ENCODE assay signal across 15 cellular contexts in genomic region chr9:127540664-127541041, GRCh38.
A peak's percentile ranks its signal among the peaks of the same experiment; 100 is the strongest.
DNase-seq lines count a peak whose midpoint lies in the region; ATAC-seq and TF ChIP-seq lines count a peak whose summit lies in the region.
"Had no signal": no experiment of that assay in that cellular context is flagged by ENCODE, and none has a peak within 500 bp of the region (broad histone marks: within the 10 kb centered on the region; RNA-seq: fewer than 3 reads in every experiment).

No MANE protein-coding gene starts in this region.

- H3K36me3 ChIP-seq in left ventricle myocardium inferior (no peaks in the 10 kb centered on the region), colonic mucosa (no peaks in the 10 kb centered on the region), lung (ENCODE audit: control insufficient read depth in 2 of 2, insufficient read depth in 2 of 2, low read length in 2 of 2) (peaks cover 0 to 5% of the 10 kb centered on the region in 2 donors), upper lobe of right lung (no peaks in the 10 kb centered on the region)

- H3K9me3 ChIP-seq in left ventricle myocardium inferior (replicated peaks): no peaks in the 10 kb centered on the region
- H3K9me3 ChIP-seq in colonic mucosa: no peaks in the 10 kb centered on the region
- no peaks in the 10 kb centered on the region for H3K9me3 ChIP-seq in lung (ENCODE audit: control insufficient read depth in 2 of 2, insufficient read depth in 1 of 2, low read length in 1 of 2)
- H3K9me3 ChIP-seq in upper lobe of right lung: no peaks in the 10 kb centered on the region

- H3K27me3 ChIP-seq in left ventricle myocardium inferior (ENCODE audit: low read depth): no peaks in the 10 kb centered on the region
- H3K27me3 ChIP-seq in colonic mucosa: no peaks in the 10 kb centered on the region
- H3K27me3 ChIP-seq in lung (ENCODE audit: control insufficient read depth, insufficient read depth): no peaks in the 10 kb centered on the region
- no peaks in the 10 kb centered on the region for H3K27me3 ChIP-seq in upper lobe of right lung

- H3K4me3 ChIP-seq in left ventricle myocardium inferior: no peak overlapping the region
- H3K4me3 ChIP-seq in colonic mucosa: no peak overlapping the region
- no peak overlapping the region for H3K4me3 ChIP-seq in lung
- no peak overlapping the region for H3K4me3 ChIP-seq in upper lobe of right lung

- no peak for ATAC-seq in Right ventricle myocardium superior (ENCODE audit: poor library complexity)
- no peak for ATAC-seq in lung (ENCODE audit: insufficient read depth, low FRiP score)
- ATAC-seq in upper lobe of right lung: peak; percentile 40
- no peak for ATAC-seq in HG03571 (IDR thresholded peaks at IDR 0.05; ENCODE audit: unreplicated experiment)
- no peak for ATAC-seq in GM18498 (IDR thresholded peaks at IDR 0.05; ENCODE audit: unreplicated experiment)
- ATAC-seq: naive thymus-derived CD4-positive, alpha-beta T cell had no signal

- intact Hi-C loops in left ventricle myocardium inferior (cut with micrococcal nuclease) (no loop called here), Right ventricle myocardium superior (cut with DNase I) (no loop called here), colonic mucosa (cut with DNase I) (no loop called here), upper lobe of right lung (cut with DNase I) (no loop called here)

- H3K9ac ChIP-seq in colonic mucosa (ENCODE audit: low read depth in 2 of 2, low read length in 2 of 2): no peak overlapping the region

- TF ChIP-seq CTCF in left ventricle myocardium inferior (IDR thresholded peaks at IDR 0.05; ENCODE audit: borderline replicate concordance): no peak
- no peak for TF ChIP-seq CTCF in colonic mucosa (IDR thresholded peaks at IDR 0.05)
- no peak for TF ChIP-seq CTCF in lung (IDR thresholded peaks at IDR 0.05; ENCODE audit: control extremely low read depth, extremely low read depth)
- no peak for TF ChIP-seq CTCF in upper lobe of right lung (IDR thresholded peaks at IDR 0.05)

- peaks cover 95% of the 10 kb centered on the region for H3K4me1 ChIP-seq in left ventricle myocardium inferior
- peaks cover 6% of the 10 kb centered on the region for H3K4me1 ChIP-seq in colonic mucosa
- H3K4me1 ChIP-seq in lung (ENCODE audit: control insufficient read depth in 2 of 2, insufficient read depth in 2 of 2, low read length in 2 of 2): peaks cover 3 to 70% of the 10 kb centered on the region in 2 donors
- peaks cover 96% of the 10 kb centered on the region for H3K4me1 ChIP-seq in upper lobe of right lung

- WGBS in lung, 2 donors: 47 to 74% methylated on average over 13 of the region's 13 CpGs

- DNase-seq in left ventricle myocardium inferior: no peak
- DNase-seq in Right ventricle myocardium superior: no peak
- no peak for DNase-seq in colonic mucosa
- DNase-seq in lung (ENCODE audit: low spot score): peak; percentile 48
- DNase-seq in upper lobe of right lung: peak; percentile 83
- no peak for DNase-seq in epidermal melanocyte (ENCODE audit: insufficient read length, low spot score)
- DNase-seq: activated CD4-positive, alpha-beta memory T cell treated with anti-CD3 and anti-CD28 coated beads, Interleukin-2, amount 10 ng/mL, durations not matched to agents 7 days and 5 days; activated naive CD4-positive, alpha-beta T cell treated with Interleukin-2 at 50 U/mL for 16 hours; foreskin melanocyte; kidney; naive thymus-derived CD4-positive, alpha-beta T cell; NCI-H226; small intestine had no signal

- H3K27ac ChIP-seq in left ventricle myocardium inferior (replicated peaks) (peak overlapping the region; percentile 0), colonic mucosa (peak overlapping the region; percentile 40), lung (ENCODE audit: low read depth in 1 of 2, low read length in 1 of 2) (peak overlapping the region in 1 of 2 donors; percentile 76), upper lobe of right lung (peak overlapping the region; percentile 61)

Comparison
In these comparisons a context has a peak if more than half of its experiments do, and no peak if none do; other contexts are left out.
1. DNase-seq: peak in lung (single experiment) and upper lobe of right lung (single experiment); none in left ventricle myocardium inferior (single experiment), Right ventricle myocardium superior (single experiment), colonic mucosa (single experiment) and epidermal melanocyte (single experiment).